Comparison of ENCODE assay signal across 2 cellular contexts in the genomic region with DNA sequence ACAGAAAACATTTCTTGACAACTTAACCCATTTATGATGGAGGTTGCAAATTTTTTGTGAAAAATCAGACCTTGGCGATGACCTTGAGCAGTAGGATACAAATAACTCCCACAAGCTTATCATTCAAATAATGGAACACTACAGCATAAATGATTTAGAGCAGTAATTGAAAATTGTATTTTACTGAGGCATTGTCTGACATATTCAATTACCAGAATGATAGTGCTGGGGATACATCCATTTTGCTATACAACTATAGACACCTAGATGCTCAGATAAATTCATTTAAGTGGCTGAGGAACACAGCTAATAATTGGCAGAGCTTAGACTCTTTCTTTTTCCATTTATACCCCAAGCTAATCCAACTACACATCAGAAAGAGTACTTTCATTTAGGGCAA.
TF ChIP-seq lines count a peak whose summit lies in the region.

No MANE protein-coding gene starts in this region.

TF ChIP-seq in HCT116, 20 proteins besides CTCF, POLR2A, EP300 and RAD21:
- TF ChIP-seq, protein P1, sequence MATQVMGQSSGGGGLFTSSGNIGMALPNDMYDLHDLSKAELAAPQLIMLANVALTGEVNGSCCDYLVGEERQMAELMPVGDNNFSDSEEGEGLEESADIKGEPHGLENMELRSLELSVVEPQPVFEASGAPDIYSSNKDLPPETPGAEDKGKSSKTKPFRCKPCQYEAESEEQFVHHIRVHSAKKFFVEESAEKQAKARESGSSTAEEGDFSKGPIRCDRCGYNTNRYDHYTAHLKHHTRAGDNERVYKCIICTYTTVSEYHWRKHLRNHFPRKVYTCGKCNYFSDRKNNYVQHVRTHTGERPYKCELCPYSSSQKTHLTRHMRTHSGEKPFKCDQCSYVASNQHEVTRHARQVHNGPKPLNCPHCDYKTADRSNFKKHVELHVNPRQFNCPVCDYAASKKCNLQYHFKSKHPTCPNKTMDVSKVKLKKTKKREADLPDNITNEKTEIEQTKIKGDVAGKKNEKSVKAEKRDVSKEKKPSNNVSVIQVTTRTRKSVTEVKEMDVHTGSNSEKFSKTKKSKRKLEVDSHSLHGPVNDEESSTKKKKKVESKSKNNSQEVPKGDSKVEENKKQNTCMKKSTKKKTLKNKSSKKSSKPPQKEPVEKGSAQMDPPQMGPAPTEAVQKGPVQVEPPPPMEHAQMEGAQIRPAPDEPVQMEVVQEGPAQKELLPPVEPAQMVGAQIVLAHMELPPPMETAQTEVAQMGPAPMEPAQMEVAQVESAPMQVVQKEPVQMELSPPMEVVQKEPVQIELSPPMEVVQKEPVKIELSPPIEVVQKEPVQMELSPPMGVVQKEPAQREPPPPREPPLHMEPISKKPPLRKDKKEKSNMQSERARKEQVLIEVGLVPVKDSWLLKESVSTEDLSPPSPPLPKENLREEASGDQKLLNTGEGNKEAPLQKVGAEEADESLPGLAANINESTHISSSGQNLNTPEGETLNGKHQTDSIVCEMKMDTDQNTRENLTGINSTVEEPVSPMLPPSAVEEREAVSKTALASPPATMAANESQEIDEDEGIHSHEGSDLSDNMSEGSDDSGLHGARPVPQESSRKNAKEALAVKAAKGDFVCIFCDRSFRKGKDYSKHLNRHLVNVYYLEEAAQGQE (IDR thresholded peaks at IDR 0.05; ENCODE audit: low read depth), result no peak
- TF ChIP-seq ELF1 (IDR thresholded peaks at IDR 0.05; ENCODE audit: borderline replicate concordance, low read depth) (no peak), SP1 (IDR thresholded peaks at IDR 0.05; ENCODE audit: low read depth) (no peak)
- TF ChIP-seq, protein P2, sequence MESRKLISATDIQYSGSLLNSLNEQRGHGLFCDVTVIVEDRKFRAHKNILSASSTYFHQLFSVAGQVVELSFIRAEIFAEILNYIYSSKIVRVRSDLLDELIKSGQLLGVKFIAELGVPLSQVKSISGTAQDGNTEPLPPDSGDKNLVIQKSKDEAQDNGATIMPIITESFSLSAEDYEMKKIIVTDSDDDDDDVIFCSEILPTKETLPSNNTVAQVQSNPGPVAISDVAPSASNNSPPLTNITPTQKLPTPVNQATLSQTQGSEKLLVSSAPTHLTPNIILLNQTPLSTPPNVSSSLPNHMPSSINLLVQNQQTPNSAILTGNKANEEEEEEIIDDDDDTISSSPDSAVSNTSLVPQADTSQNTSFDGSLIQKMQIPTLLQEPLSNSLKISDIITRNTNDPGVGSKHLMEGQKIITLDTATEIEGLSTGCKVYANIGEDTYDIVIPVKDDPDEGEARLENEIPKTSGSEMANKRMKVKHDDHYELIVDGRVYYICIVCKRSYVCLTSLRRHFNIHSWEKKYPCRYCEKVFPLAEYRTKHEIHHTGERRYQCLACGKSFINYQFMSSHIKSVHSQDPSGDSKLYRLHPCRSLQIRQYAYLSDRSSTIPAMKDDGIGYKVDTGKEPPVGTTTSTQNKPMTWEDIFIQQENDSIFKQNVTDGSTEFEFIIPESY (IDR thresholded peaks at IDR 0.05; ENCODE audit: extremely low read depth, insufficient replicate concordance, low read length), result no peak

TF ChIP-seq in SK-N-SH, 30 proteins besides CTCF, POLR2A, EP300 and RAD21 (continued from another document):
- TF ChIP-seq, protein P1 (IDR thresholded peaks at IDR 0.05; ENCODE audit: low read depth, low read length), result no peak
- TF ChIP-seq GATA2 (CRISPR knock-in tag; IDR thresholded peaks at IDR 0.05), result peak; percentile 95
- no peak for TF ChIP-seq SIN3A (IDR thresholded peaks at IDR 0.05; ENCODE audit: borderline replicate concordance, low read depth, low read length)
- TF ChIP-seq FOXJ3 (CRISPR knock-in tag; IDR thresholded peaks at IDR 0.05), result peak; percentile 90
- TF ChIP-seq, protein P3, sequence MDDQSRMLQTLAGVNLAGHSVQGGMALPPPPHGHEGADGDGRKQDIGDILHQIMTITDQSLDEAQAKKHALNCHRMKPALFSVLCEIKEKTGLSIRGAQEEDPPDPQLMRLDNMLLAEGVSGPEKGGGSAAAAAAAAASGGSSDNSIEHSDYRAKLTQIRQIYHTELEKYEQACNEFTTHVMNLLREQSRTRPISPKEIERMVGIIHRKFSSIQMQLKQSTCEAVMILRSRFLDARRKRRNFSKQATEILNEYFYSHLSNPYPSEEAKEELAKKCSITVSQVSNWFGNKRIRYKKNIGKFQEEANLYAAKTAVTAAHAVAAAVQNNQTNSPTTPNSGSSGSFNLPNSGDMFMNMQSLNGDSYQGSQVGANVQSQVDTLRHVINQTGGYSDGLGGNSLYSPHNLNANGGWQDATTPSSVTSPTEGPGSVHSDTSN (IDR thresholded peaks at IDR 0.05), result peak; percentile 70
- no peak for TF ChIP-seq RXRA (IDR thresholded peaks at IDR 0.05; ENCODE audit: borderline replicate concordance, low read depth)
- peak; percentile 34; the same call in 1 of the 2 replicates for TF ChIP-seq MXI1 (IDR thresholded peaks at IDR 0.05; ENCODE audit: low read depth, low read length)
- TF ChIP-seq, protein P4, sequence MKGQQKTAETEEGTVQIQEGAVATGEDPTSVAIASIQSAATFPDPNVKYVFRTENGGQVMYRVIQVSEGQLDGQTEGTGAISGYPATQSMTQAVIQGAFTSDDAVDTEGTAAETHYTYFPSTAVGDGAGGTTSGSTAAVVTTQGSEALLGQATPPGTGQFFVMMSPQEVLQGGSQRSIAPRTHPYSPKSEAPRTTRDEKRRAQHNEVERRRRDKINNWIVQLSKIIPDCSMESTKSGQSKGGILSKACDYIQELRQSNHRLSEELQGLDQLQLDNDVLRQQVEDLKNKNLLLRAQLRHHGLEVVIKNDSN (IDR thresholded peaks at IDR 0.05; ENCODE audit: borderline replicate concordance, low read depth), result no peak
- TF ChIP-seq, protein P5, sequence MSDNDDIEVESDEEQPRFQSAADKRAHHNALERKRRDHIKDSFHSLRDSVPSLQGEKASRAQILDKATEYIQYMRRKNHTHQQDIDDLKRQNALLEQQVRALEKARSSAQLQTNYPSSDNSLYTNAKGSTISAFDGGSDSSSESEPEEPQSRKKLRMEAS (IDR thresholded peaks at IDR 0.05; ENCODE audit: low read depth), result no peak
- peak; percentile 28; the same call in 1 of the 2 replicates for TF ChIP-seq POLR2AphosphoS5 (IDR thresholded peaks at IDR 0.05; ENCODE audit: low read depth, low read length)
- TF ChIP-seq JUND (IDR thresholded peaks at IDR 0.05), result no peak
- TF ChIP-seq, protein P6, sequence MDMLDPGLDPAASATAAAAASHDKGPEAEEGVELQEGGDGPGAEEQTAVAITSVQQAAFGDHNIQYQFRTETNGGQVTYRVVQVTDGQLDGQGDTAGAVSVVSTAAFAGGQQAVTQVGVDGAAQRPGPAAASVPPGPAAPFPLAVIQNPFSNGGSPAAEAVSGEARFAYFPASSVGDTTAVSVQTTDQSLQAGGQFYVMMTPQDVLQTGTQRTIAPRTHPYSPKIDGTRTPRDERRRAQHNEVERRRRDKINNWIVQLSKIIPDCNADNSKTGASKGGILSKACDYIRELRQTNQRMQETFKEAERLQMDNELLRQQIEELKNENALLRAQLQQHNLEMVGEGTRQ (IDR thresholded peaks at IDR 0.05; ENCODE audit: borderline replicate concordance, low read depth, low read length), result no peak
- TF ChIP-seq, protein P7, sequence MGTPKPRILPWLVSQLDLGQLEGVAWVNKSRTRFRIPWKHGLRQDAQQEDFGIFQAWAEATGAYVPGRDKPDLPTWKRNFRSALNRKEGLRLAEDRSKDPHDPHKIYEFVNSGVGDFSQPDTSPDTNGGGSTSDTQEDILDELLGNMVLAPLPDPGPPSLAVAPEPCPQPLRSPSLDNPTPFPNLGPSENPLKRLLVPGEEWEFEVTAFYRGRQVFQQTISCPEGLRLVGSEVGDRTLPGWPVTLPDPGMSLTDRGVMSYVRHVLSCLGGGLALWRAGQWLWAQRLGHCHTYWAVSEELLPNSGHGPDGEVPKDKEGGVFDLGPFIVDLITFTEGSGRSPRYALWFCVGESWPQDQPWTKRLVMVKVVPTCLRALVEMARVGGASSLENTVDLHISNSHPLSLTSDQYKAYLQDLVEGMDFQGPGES (IDR thresholded peaks at IDR 0.05; ENCODE audit: low read depth, low read length), result no peak
- TF ChIP-seq RFX5 (IDR thresholded peaks at IDR 0.05; ENCODE audit: low read length), result no peak
- TF ChIP-seq GABPA (IDR thresholded peaks at IDR 0.05; ENCODE audit: low read depth), result no peak
- peak; percentile 60; the same call in 1 of the 2 replicates for TF ChIP-seq TCF12 (IDR thresholded peaks at IDR 0.05)
- TF ChIP-seq CHD2 (IDR thresholded peaks at IDR 0.05; ENCODE audit: low read length, partially characterized antibody), result peak; percentile 81
- TF ChIP-seq TEAD4 (IDR thresholded peaks at IDR 0.05; ENCODE audit: borderline replicate concordance, insufficient read depth), result peak; percentile 68
- TF ChIP-seq FOXM1 (IDR thresholded peaks at IDR 0.05; ENCODE audit: low read depth), result no peak
- TF ChIP-seq MEF2A (IDR thresholded peaks at IDR 0.05; ENCODE audit: borderline replicate concordance, low read depth), result 0 out of 2 replicates have a peak, but pooled peaks have one; percentile 14
- no peak for TF ChIP-seq SMC3 (IDR thresholded peaks at IDR 0.05; ENCODE audit: low read depth, low read length)
- TF ChIP-seq EZH2phosphoT487 (IDR thresholded peaks at IDR 0.05; ENCODE audit: borderline replicate concordance, low read depth), result no peak; the same call in 1 of the 2 replicates
- TF ChIP-seq RCOR1 (IDR thresholded peaks at IDR 0.05; ENCODE audit: low read length), result peak; percentile 84; the same call in 1 of the 2 replicates
- TF ChIP-seq, protein P2 (IDR thresholded peaks at IDR 0.05; ENCODE audit: borderline replicate concordance, low read depth), result no peak
- TF ChIP-seq ELF1 (IDR thresholded peaks at IDR 0.05), result no peak
